26 cellular contexts compared by ENCODE assay signal in the genomic region with DNA sequence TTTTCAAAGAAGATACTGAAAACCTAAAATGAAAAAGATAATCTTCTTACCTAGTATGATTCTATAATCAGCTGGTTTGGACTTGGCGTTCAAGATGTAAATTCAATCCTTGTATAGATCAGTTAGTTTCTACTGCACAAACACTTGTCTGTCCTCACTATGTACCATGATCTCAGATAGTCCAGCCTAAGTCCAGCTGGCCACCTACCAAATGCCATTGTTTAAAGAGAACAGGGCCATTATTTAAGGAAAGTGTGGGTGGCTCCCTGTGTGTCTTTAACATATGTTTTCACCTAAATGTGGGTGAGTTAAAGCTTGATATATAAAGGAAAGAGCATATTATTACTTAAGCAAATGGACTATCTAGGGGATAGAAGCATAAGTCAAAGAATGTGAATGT. TPM values are rescaled to one million over a fixed set of nuclear protein-coding genes. Genes with fewer than 3 reads are reported as not detected.
"Had no signal": no experiment of that assay in that cellular context is flagged by ENCODE, and none has a peak within 500 bp of the region (broad histone marks: within the 10 kb centered on the region; RNA-seq: fewer than 3 reads in every experiment).

No MANE protein-coding gene starts in this region.

- H3K27ac ChIP-seq: body of pancreas, esophagus muscularis mucosa, ovary, psoas muscle, right atrium auricular region, stomach, testis, VCaP had no signal

- DNase-seq: activated CD4-positive, alpha-beta T cell treated with anti-CD3 and anti-CD28 coated beads for 4 hours; activated CD4-positive, alpha-beta T cell treated with anti-CD3 and anti-CD28 coated beads, Interleukin-2, amount 50 U/mL, for 4 hours; activated effector memory CD4-positive, alpha-beta T cell treated with Interleukin-2 at 50 U/mL for 16 hours; activated naive CD4-positive, alpha-beta T cell treated with Interleukin-2 at 50 U/mL for 16 hours; activated T-cell treated with anti-CD3 and anti-CD28 coated beads for 4 hours; aorta; body of pancreas; foreskin melanocyte; islet precursor cell; mammary epithelial cell; naive thymus-derived CD4-positive, alpha-beta T cell; ovary; psoas muscle; stimulated activated CD4-positive, alpha-beta T cell treated with anti-CD3 and anti-CD28 coated beads, Interleukin-1b, Interleukin-23, amount 100 ng/mL, for 48 hours; stimulated activated naive B cell treated with anti-CD40 and anti-IgM and Interleukin-4, amounts not matched to agents 10 μg/mL and 1 μg/mL and 100 μg/mL, for 72 hours; stomach; SW 1271; T-helper 9 cell; testis; trophoblast cell had no signal

- H3K9me3 ChIP-seq: body of pancreas, esophagus muscularis mucosa, ovary, psoas muscle, right atrium auricular region, stomach, testis had no signal

- H3K4me1 ChIP-seq: body of pancreas, psoas muscle, right atrium auricular region, stomach, testis had no signal

- H3K27me3 ChIP-seq: body of pancreas, esophagus muscularis mucosa, ovary, right atrium auricular region, stomach, testis had no signal

- H3K36me3 ChIP-seq: esophagus muscularis mucosa, ovary, right atrium auricular region, stomach had no signal

- ATAC-seq: body of pancreas; naive thymus-derived CD4-positive, alpha-beta T cell; stimulated activated naive B cell treated with anti-CD40 and anti-IgM and Interleukin-4, amounts not matched to agents 10 μg/mL and 1 μg/mL and 100 μg/mL, for 72 hours had no signal

- H3K4me3 ChIP-seq: body of pancreas, esophagus muscularis mucosa, ovary, psoas muscle, right atrium auricular region, smooth muscle cell, stomach, testis had no signal

RNA-seq across cellular contexts. Expression of a gene that starts 38.6 kb away (rescaled TPM):
- total RNA-seq: body of pancreas; naive thymus-derived CD4-positive, alpha-beta T cell had no signal
- polyA plus RNA-seq: adipose tissue; mammary epithelial cell; naive thymus-derived CD4-positive, alpha-beta T cell; neural cell; stomach had no signal
